Comparison of ENCODE assay signal across 22 cellular contexts in the genomic region with DNA sequence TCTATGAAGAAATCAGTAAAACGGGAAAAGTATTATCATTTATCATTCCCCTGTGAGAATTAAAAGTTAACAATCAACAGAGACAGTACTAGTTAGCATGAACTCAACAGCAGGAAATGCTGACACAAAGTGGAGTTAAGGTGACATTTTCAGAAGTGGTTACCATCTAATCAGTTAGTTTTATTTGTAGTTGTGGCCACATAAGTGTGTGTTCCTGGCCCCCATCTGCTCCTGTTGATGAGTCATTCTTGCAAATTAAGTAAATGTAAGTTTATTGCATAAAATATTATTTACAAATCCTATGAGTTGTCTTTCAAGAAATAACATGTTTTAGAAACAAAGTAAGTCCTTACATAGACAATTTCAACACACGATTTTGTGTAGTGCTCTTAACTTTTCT. TPM values are rescaled to one million over a fixed set of nuclear protein-coding genes. Genes with fewer than 3 reads are reported as not detected.
"Had no signal": no experiment of that assay in that cellular context is flagged by ENCODE, and none has a peak within 500 bp of the region (broad histone marks: within the 10 kb centered on the region; RNA-seq: fewer than 3 reads in every experiment).

No MANE protein-coding gene starts in this region.

- H3K27ac ChIP-seq: brain microvascular endothelial cell, colonic mucosa, right atrium auricular region, transverse colon, uterus had no signal

- H3K27me3 ChIP-seq: brain microvascular endothelial cell, colonic mucosa, right atrium auricular region, transverse colon, uterus had no signal

- H3K36me3 ChIP-seq: brain microvascular endothelial cell, colonic mucosa, right atrium auricular region, transverse colon, uterus had no signal

- H3K4me1 ChIP-seq: colonic mucosa, right atrium auricular region, uterus had no signal

- ATAC-seq: activated CD8-positive, alpha-beta T cell treated with anti-CD3 and anti-CD28 coated beads for 36 hours; activated naive CD8-positive, alpha-beta T cell treated with anti-CD3 and anti-CD28 coated beads, Interleukin-2, amount 50 U/mL, for 24 hours; left lobe of liver; stimulated activated naive CD8-positive, alpha-beta T cell treated with anti-CD3 and anti-CD28 coated beads, Interleukin-15, Interleukin-2, amounts not matched to agents 100 U/mL and 50 U/mL, for 24 hours had no signal

- H3K9me3 ChIP-seq: colonic mucosa, right atrium auricular region, transverse colon, uterus had no signal

- DNase-seq: activated CD4-positive, alpha-beta T cell treated with anti-CD3 and anti-CD28 coated beads for 48 hours; activated CD4-positive, CD25-positive, alpha-beta regulatory T cell; activated CD8-positive, alpha-beta T cell treated with anti-CD3 and anti-CD28 coated beads for 36 hours; activated naive CD4-positive, alpha-beta T cell treated with Interleukin-2 at 50 U/mL for 16 hours; activated naive CD8-positive, alpha-beta T cell treated with anti-CD3 and anti-CD28 coated beads, Interleukin-2, amount 50 U/mL, for 24 hours; activated T-cell treated with anti-CD3 and anti-CD28 coated beads, Interleukin-2, amount 50 U/mL, for 1 hour; aorta; brain microvascular endothelial cell; central memory CD4-positive, alpha-beta T cell; colonic mucosa; erythroblast; stimulated activated CD4-positive, alpha-beta T cell treated with anti-CD3 and anti-CD28 coated beads, Interleukin-2, amount 100 ng/mL, for 24 hours; stimulated activated naive CD8-positive, alpha-beta T cell treated with anti-CD3 and anti-CD28 coated beads, Interleukin-15, Interleukin-2, amounts not matched to agents 100 U/mL and 50 U/mL, for 24 hours; substantia nigra; T1000; transverse colon; uterus had no signal

- H3K4me3 ChIP-seq: colonic mucosa, lung, right atrium auricular region, transverse colon, uterus had no signal

RNA-seq across cellular contexts. Expression of a gene that starts 8.9 kb away (rescaled TPM):
- total RNA-seq: activated CD8-positive, alpha-beta T cell treated with anti-CD3 and anti-CD28 coated beads for 36 hours; activated T-helper 2 cell treated with anti-CD3 and anti-CD28 coated beads, Interferon-gamma antibody, Interleukin-2, Interleukin-4, amounts not matched to agents 10 μg/mL and 5 μg/mL and 100 μg/mL, durations not matched to agents 14 hours and 24 hours and 36 hours; T-helper 1 cell treated with Interleukin-12 subunit alpha and Interleukin-12 subunit beta and Interleukin-4 antibody, amounts not matched to agents 30 ng/mL and 1 ng/mL, for 36 hours had no signal
